7 cellular contexts compared by ENCODE assay signal in the genomic region with DNA sequence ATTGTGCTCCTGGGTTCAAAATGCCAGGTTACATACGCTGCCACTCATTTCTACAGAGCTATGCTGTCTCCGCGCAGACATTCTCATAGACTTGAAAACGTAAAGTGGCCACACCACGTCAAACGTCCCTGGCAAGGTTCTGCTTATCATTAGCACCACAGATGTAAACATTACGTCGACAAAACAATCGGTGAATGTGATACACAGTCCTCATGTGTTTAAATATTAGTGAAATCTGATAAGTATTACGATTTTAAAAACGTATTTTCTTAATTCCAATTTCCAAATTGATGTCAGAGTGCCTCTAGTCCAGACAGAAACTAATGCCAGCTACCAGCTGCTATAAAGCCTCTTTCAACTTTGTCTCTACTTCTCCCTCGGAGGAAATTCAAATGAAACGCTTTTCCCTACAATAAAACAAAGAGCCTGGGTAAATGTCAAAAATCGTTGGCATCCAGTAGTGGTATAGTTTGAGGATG. TPM values are rescaled to one million over a fixed set of nuclear protein-coding genes. Genes with fewer than 3 reads are reported as not detected.
DNase-seq lines count a peak whose midpoint lies in the region; ATAC-seq and TF ChIP-seq lines count a peak whose summit lies in the region.

No MANE protein-coding gene starts in this region.

- H2AFZ ChIP-seq in neural progenitor cell (replicated peaks): peak overlapping the region; percentile 94

- peak overlapping the region; percentile 79 for H3K9ac ChIP-seq in neural progenitor cell

- peaks cover 12% of the 10 kb centered on the region for H3K27me3 Mint-ChIP-seq in neural progenitor cell (ENCODE audit: insufficient read depth, low read depth)

- H3K36me3 ChIP-seq in GM06990 (ENCODE audit: control insufficient read depth, insufficient read depth, low read length) (no peaks in the 10 kb centered on the region), neural progenitor cell (no peaks in the 10 kb centered on the region)

- CTCF ChIA-PET in HEK293T (lab: Yijun Ruan, JAX): no interaction called here

- no peak for TF ChIP-seq CTCF in GM06990 (IDR thresholded peaks at IDR 0.05; ENCODE audit: insufficient read depth, low read length, poor library complexity, severe bottlenecking)
- no peak for TF ChIP-seq CTCF in neural progenitor cell (IDR thresholded peaks at IDR 0.05)

- H3K27ac Mint-ChIP-seq in neural progenitor cell: peak overlapping the region; percentile 25

- H3K4me3 ChIP-seq in GM06990 (replicated peaks; ENCODE audit: low read depth, low read length) (peak overlapping the region; percentile 77), neural progenitor cell (peak overlapping the region; percentile 78)

- H3K36me3 Mint-ChIP-seq in neural progenitor cell: no peaks in the 10 kb centered on the region

- peak overlapping the region; percentile 97 for H3K4me3 Mint-ChIP-seq in neural progenitor cell

- ATAC-seq in GM19452 (IDR thresholded peaks at IDR 0.05; ENCODE audit: unreplicated experiment): no peak

- H3F3A ChIP-seq in neural progenitor cell (ENCODE audit: low read depth): peaks cover 15% of the 10 kb centered on the region

- peak overlapping the region; percentile 99 for H3K4me2 ChIP-seq in neural progenitor cell

- no peak overlapping the region for H3K27ac ChIP-seq in neural progenitor cell

- DNase-seq in GM06990 (ENCODE audit: extremely low read depth, insufficient read length): no peak
- DNase-seq in HEK293T (ENCODE audit: extremely low spot score): peak; percentile 37
- DNase-seq in NCI-H2227 treated with DMSO at 0.1 percent for 48 hours (lab: John Stamatoyannopoulos, UW): peak; percentile 53
- DNase-seq in activated CD4-positive, alpha-beta T cell treated with anti-CD3 and anti-CD28 coated beads, Interleukin-2, amount 50 U/mL, for 48 hours: peak; percentile 52 to 65
- peak; percentile 79 for DNase-seq in fibroblast of peridontal ligament (ENCODE audit: extremely low read depth)
- DNase-seq in neural progenitor cell (ENCODE audit: low spot score): peak; percentile 45

- no peaks in the 10 kb centered on the region for H3K9me3 ChIP-seq in neural progenitor cell (ENCODE audit: low read depth)

- no peaks in the 10 kb centered on the region for H3K27me3 ChIP-seq in GM06990 (replicated peaks; ENCODE audit: control insufficient read depth, insufficient read depth, low read length)
- peaks cover 29% of the 10 kb centered on the region for H3K27me3 ChIP-seq in neural progenitor cell

- no peaks in the 10 kb centered on the region for H4K20me1 ChIP-seq in neural progenitor cell (ENCODE audit: low read depth)

- peaks cover 18% of the 10 kb centered on the region for H3K4me1 Mint-ChIP-seq in neural progenitor cell

- POLR2A ChIA-PET in HEK293T (lab: Yijun Ruan, JAX): interaction anchor here (1.4 kb wide), 1 partner anchor 89 kb away, joined by 4 read pairs; no protein-coding TSS in a partner anchor

- peaks cover 56% of the 10 kb centered on the region for H3K79me2 ChIP-seq in neural progenitor cell (ENCODE audit: low read depth)

- H3K4me1 ChIP-seq in neural progenitor cell: peaks cover 37% of the 10 kb centered on the region

- H3K9me3 Mint-ChIP-seq in neural progenitor cell: no peaks in the 10 kb centered on the region

TF ChIP-seq in HEK293T, 16 proteins besides CTCF, POLR2A, EP300 and RAD21:
- TF ChIP-seq, protein P1, sequence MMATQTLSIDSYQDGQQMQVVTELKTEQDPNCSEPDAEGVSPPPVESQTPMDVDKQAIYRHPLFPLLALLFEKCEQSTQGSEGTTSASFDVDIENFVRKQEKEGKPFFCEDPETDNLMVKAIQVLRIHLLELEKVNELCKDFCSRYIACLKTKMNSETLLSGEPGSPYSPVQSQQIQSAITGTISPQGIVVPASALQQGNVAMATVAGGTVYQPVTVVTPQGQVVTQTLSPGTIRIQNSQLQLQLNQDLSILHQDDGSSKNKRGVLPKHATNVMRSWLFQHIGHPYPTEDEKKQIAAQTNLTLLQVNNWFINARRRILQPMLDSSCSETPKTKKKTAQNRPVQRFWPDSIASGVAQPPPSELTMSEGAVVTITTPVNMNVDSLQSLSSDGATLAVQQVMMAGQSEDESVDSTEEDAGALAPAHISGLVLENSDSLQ (IDR thresholded peaks at IDR 0.05): peak; percentile 67
- no peak for TF ChIP-seq HDGF (IDR thresholded peaks at IDR 0.05; ENCODE audit: borderline replicate concordance)

RNA-seq across cellular contexts. Expression of a gene that starts 1.1 kb away (rescaled TPM):
- total RNA-seq in neural progenitor cell (ENCODE audit: low replicate concordance): 18.6 and 35.4 TPM in 2 replicates
